ENCODE assay signal across 2 cellular contexts in genomic region chr19:42326969-42327368, GRCh38.
TF ChIP-seq lines count a peak whose summit lies in the region.

No MANE protein-coding gene starts in this region.

TF ChIP-seq in A549, 52 proteins besides CTCF, POLR2A, EP300 and RAD21:
- TF ChIP-seq, protein P1, sequence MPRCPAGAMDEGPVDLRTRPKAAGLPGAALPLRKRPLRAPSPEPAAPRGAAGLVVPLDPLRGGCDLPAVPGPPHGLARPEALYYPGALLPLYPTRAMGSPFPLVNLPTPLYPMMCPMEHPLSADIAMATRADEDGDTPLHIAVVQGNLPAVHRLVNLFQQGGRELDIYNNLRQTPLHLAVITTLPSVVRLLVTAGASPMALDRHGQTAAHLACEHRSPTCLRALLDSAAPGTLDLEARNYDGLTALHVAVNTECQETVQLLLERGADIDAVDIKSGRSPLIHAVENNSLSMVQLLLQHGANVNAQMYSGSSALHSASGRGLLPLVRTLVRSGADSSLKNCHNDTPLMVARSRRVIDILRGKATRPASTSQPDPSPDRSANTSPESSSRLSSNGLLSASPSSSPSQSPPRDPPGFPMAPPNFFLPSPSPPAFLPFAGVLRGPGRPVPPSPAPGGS (IDR thresholded peaks at IDR 0.05), result no peak
- no peak for TF ChIP-seq RFX5 (IDR thresholded peaks at IDR 0.05)
- TF ChIP-seq PBX3 (IDR thresholded peaks at IDR 0.05), result no peak
- TF ChIP-seq TFCP2L1 (CRISPR knock-in tag; IDR thresholded peaks at IDR 0.05), result no peak
- TF ChIP-seq CHD2 (IDR thresholded peaks at IDR 0.05; ENCODE audit: low read length, partially characterized antibody), result no peak
- TF ChIP-seq CHD4 (IDR thresholded peaks at IDR 0.05; ENCODE audit: borderline replicate concordance), result no peak
- no peak for TF ChIP-seq ELK1 (IDR thresholded peaks at IDR 0.05; ENCODE audit: low read depth, low read length)
- no peak for TF ChIP-seq CBX2 (IDR thresholded peaks at IDR 0.05; ENCODE audit: borderline replicate concordance, low read depth)
- TF ChIP-seq, protein P2, sequence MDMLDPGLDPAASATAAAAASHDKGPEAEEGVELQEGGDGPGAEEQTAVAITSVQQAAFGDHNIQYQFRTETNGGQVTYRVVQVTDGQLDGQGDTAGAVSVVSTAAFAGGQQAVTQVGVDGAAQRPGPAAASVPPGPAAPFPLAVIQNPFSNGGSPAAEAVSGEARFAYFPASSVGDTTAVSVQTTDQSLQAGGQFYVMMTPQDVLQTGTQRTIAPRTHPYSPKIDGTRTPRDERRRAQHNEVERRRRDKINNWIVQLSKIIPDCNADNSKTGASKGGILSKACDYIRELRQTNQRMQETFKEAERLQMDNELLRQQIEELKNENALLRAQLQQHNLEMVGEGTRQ (IDR thresholded peaks at IDR 0.05), result no peak
- TF ChIP-seq MAZ (IDR thresholded peaks at IDR 0.05; ENCODE audit: borderline replicate concordance, low read depth, low read length), result no peak
- no peak for TF ChIP-seq CBX8 (IDR thresholded peaks at IDR 0.05)
- TF ChIP-seq POLR2AphosphoS2 (conservative IDR thresholded peaks at IDR 0.05; ENCODE audit: low read length), result no peak
- TF ChIP-seq GATA3 (IDR thresholded peaks at IDR 0.05; ENCODE audit: borderline replicate concordance), result no peak
- no peak for TF ChIP-seq FOSB (CRISPR knock-in tag; IDR thresholded peaks at IDR 0.05)
- TF ChIP-seq SMC3 (IDR thresholded peaks at IDR 0.05), result no peak

TF ChIP-seq in WTC11, 78 proteins besides CTCF, POLR2A, EP300 and RAD21:
- TF ChIP-seq TCF7 (CRISPR knock-in tag; IDR thresholded peaks at IDR 0.05; ENCODE audit: low read depth) (no peak), CBFB (CRISPR knock-in tag; IDR thresholded peaks at IDR 0.05; ENCODE audit: low read depth) (no peak), ELF4 (CRISPR knock-in tag; IDR thresholded peaks at IDR 0.05; ENCODE audit: low read depth) (no peak), MAX (CRISPR knock-in tag; IDR thresholded peaks at IDR 0.05) (no peak), ZNF219 (CRISPR knock-in tag; IDR thresholded peaks at IDR 0.05; ENCODE audit: borderline replicate concordance) (no peak)
TF ChIP-seq in WTC11: peak in this region for 0.
